Comparison of ENCODE assay signal across 1 cellular context in genomic region chr6:26362836-26363220, GRCh38.
TF ChIP-seq lines count a peak whose summit lies in the region.

No MANE protein-coding gene starts in this region.

TF ChIP-seq in HepG2, 621 proteins besides CTCF, POLR2A, EP300 and RAD21:
- TF ChIP-seq ZNF749 (CRISPR knock-in tag; IDR thresholded peaks at IDR 0.05; ENCODE audit: borderline replicate concordance) (no peak), CEBPG (CRISPR knock-in tag; IDR thresholded peaks at IDR 0.05) (peak; percentile 51), CEBPB (IDR thresholded peaks at IDR 0.05; ENCODE audit: borderline replicate concordance, low read depth, low read length) (peak; percentile 84), RFXANK (CRISPR knock-in tag; IDR thresholded peaks at IDR 0.05) (0 out of 2 replicates have a peak, but pooled peaks have one; percentile 22), CREB1 (IDR thresholded peaks at IDR 0.05) (peak; percentile 56; the same call in 1 of the 2 replicates), CREB1 (CRISPR knock-in tag; IDR thresholded peaks at IDR 0.05) (peak; percentile 37; the same call in 1 of the 2 replicates), RFX5 (IDR thresholded peaks at IDR 0.05; ENCODE audit: low read depth, low read length) (0 out of 2 replicates have a peak, but pooled peaks have one; percentile 23), RNF219 (CRISPR knock-in tag; IDR thresholded peaks at IDR 0.05) (no peak), FOXC1 (CRISPR knock-in tag; IDR thresholded peaks at IDR 0.05; ENCODE audit: borderline replicate concordance) (no peak)
